In the genomic region with DNA sequence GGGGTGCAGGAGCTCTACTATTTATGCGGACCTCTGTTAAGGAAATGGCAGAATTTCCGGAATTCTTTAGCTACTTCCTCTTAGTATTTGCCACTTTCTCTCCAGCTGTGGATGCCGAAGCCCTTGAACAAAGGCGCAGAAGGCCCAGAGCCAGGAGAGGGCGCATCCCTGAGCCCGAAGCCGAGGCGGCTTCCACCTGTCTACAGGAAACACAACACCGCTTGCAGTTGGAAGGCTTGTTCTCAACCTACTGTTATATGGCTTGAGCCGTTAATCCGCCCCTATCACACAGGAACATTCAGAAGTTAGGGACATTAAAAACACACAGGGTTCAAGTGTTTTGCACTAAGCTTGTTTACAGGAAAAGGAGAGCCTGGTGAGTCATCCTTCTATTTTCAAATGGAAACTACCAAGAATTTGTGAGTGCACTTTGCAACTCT, we compare ENCODE assay signal across 1 cellular context.
TF ChIP-seq lines count a peak whose summit lies in the region.

No MANE protein-coding gene starts in this region.

TF ChIP-seq in HCT116, 20 proteins besides CTCF, POLR2A, EP300 and RAD21 (continued from another document):
- TF ChIP-seq, protein P1, sequence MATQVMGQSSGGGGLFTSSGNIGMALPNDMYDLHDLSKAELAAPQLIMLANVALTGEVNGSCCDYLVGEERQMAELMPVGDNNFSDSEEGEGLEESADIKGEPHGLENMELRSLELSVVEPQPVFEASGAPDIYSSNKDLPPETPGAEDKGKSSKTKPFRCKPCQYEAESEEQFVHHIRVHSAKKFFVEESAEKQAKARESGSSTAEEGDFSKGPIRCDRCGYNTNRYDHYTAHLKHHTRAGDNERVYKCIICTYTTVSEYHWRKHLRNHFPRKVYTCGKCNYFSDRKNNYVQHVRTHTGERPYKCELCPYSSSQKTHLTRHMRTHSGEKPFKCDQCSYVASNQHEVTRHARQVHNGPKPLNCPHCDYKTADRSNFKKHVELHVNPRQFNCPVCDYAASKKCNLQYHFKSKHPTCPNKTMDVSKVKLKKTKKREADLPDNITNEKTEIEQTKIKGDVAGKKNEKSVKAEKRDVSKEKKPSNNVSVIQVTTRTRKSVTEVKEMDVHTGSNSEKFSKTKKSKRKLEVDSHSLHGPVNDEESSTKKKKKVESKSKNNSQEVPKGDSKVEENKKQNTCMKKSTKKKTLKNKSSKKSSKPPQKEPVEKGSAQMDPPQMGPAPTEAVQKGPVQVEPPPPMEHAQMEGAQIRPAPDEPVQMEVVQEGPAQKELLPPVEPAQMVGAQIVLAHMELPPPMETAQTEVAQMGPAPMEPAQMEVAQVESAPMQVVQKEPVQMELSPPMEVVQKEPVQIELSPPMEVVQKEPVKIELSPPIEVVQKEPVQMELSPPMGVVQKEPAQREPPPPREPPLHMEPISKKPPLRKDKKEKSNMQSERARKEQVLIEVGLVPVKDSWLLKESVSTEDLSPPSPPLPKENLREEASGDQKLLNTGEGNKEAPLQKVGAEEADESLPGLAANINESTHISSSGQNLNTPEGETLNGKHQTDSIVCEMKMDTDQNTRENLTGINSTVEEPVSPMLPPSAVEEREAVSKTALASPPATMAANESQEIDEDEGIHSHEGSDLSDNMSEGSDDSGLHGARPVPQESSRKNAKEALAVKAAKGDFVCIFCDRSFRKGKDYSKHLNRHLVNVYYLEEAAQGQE (IDR thresholded peaks at IDR 0.05; ENCODE audit: low read depth) = no peak
- TF ChIP-seq ZFX (IDR thresholded peaks at IDR 0.05) = no peak
- no peak for TF ChIP-seq CEBPB (IDR thresholded peaks at IDR 0.05; ENCODE audit: low read depth)
- TF ChIP-seq, protein P2, sequence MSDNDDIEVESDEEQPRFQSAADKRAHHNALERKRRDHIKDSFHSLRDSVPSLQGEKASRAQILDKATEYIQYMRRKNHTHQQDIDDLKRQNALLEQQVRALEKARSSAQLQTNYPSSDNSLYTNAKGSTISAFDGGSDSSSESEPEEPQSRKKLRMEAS (IDR thresholded peaks at IDR 0.05) = no peak
- TF ChIP-seq SRF (IDR thresholded peaks at IDR 0.05; ENCODE audit: low read depth) = no peak
TF ChIP-seq in HCT116: peak in this region for 0.
